ENCODE assay signal across 10 cellular contexts in genomic region chr4:20428410-20429160, GRCh38.
DNase-seq lines count a peak whose midpoint lies in the region; ATAC-seq, FAIRE-seq and TF ChIP-seq lines count a peak whose summit lies in the region.
"Had no signal": no experiment of that assay in that cellular context is flagged by ENCODE, and none has a peak within 500 bp of the region (broad histone marks: within the 10 kb centered on the region; RNA-seq: fewer than 3 reads in every experiment).

No MANE protein-coding gene starts in this region.

- no peaks in the 10 kb centered on the region for H3K79me2 ChIP-seq in endothelial cell of umbilical vein (ENCODE audit: control insufficient read depth, insufficient read depth, low read length)

- no peaks in the 10 kb centered on the region for H3K9me1 ChIP-seq in endothelial cell of umbilical vein (replicated peaks; ENCODE audit: control insufficient read depth, extremely low read depth, insufficient read depth, low read length)

- CTCF ChIA-PET in endothelial cell of umbilical vein (lab: Charles Lee): interaction anchor here (0.6 to 2.3 kb wide), 10 partner anchors 9 to 1740 kb away, joined by 3 to 17 read pairs (median 4); no protein-coding TSS in a partner anchor

- TF ChIP-seq CTCF in left ventricle myocardium inferior (IDR thresholded peaks at IDR 0.05; ENCODE audit: borderline replicate concordance): peak; percentile 31
- TF ChIP-seq CTCF in endothelial cell of umbilical vein (IDR thresholded peaks at IDR 0.05; ENCODE audit: extremely low read depth in 1 of 2, insufficient read depth in 1 of 2, low read depth in 1 of 2, low read length in 2 of 2): no peak

- dilution Hi-C loops in endothelial cell of umbilical vein (cut with MboI; ENCODE audit: extremely low pct_ligation_motif_present, low sequenced_read_pairs): no loop called here

- FAIRE-seq in endothelial cell of umbilical vein (lab: Jason Lieb, UNC) (peak; percentile 64), urothelium cell line (lab: Jason Lieb, UNC) (no peak)

- no peak overlapping the region for H3K4me3 ChIP-seq in left ventricle myocardium inferior
- no peak overlapping the region for H3K4me3 ChIP-seq in endothelial cell of umbilical vein (replicated peaks in 1 of 3; ENCODE audit: insufficient read depth in 1 of 3, low read depth in 1 of 3, low read length in 3 of 3)
- H3K4me3 ChIP-seq: transverse colon had no signal

- H3K36me3 ChIP-seq in left ventricle myocardium inferior: no peaks in the 10 kb centered on the region
- no peaks in the 10 kb centered on the region for H3K36me3 ChIP-seq in endothelial cell of umbilical vein (ENCODE audit: control insufficient read depth in 2 of 2, extremely low read depth in 1 of 2, insufficient read depth in 2 of 2, low read length in 2 of 2)
- H3K36me3 ChIP-seq: transverse colon had no signal

- no peaks in the 10 kb centered on the region for H3K9me3 ChIP-seq in left ventricle myocardium inferior (replicated peaks)
- H3K9me3 ChIP-seq in endothelial cell of umbilical vein (replicated peaks; ENCODE audit: control insufficient read depth, insufficient read depth, low read length): no peaks in the 10 kb centered on the region
- H3K9me3 ChIP-seq: transverse colon had no signal

- H3K27me3 ChIP-seq in left ventricle myocardium inferior (ENCODE audit: low read depth) (no peaks in the 10 kb centered on the region), endothelial cell of umbilical vein (ENCODE audit: control insufficient read depth in 2 of 2, insufficient read depth in 2 of 2, low read length in 2 of 2) (no peaks in the 10 kb centered on the region)
- H3K27me3 ChIP-seq: transverse colon had no signal

- TF ChIP-seq POLR2A in endothelial cell of umbilical vein (IDR thresholded peaks at IDR 0.05; ENCODE audit: low read depth, low read length): no peak

- no TSS peak for BruUV-seq in endothelial cell of umbilical vein (replicated peaks; lab: Mats Ljungman, UMichigan)

- intact Hi-C loops in left ventricle myocardium inferior (cut with micrococcal nuclease): loop anchor here (10.0 kb wide), 1 partner anchor 116 kb away; no protein-coding TSS in a partner anchor
- intact Hi-C loops in left cardiac atrium (cut with DNase I): loop anchor here in 1 of 2 donors (10.0 kb wide), 1 partner anchor 116 kb away; no protein-coding TSS in a partner anchor
- intact Hi-C loops in endothelial cell of umbilical vein (cut with micrococcal nuclease): loop anchor here (10.0 kb wide), 1 partner anchor 706 kb away; no protein-coding TSS in a partner anchor

- ATAC-seq in left cardiac atrium: no peak

- no peak overlapping the region for H2AFZ ChIP-seq in endothelial cell of umbilical vein (ENCODE audit: low read depth, low read length)

- POLR2A ChIA-PET in endothelial cell of umbilical vein (lab: Charles Lee): no interaction called here

- no peaks in the 10 kb centered on the region for H4K20me1 ChIP-seq in endothelial cell of umbilical vein (replicated peaks; ENCODE audit: control insufficient read depth, extremely low read depth, insufficient read depth, low read length)

- H3K27ac ChIP-seq in left ventricle myocardium inferior (replicated peaks) (no peak overlapping the region), endothelial cell of umbilical vein (ENCODE audit: insufficient read depth, low read depth, low read length) (peak overlapping the region; percentile 8)
- H3K27ac ChIP-seq: transverse colon had no signal

- H3K9ac ChIP-seq in endothelial cell of umbilical vein (replicated peaks; ENCODE audit: extremely low read depth, insufficient read depth, low read length): no peak overlapping the region

- DNase-seq in left ventricle myocardium inferior (no peak), left cardiac atrium (no peak), MV-4-11 (lab: John Stamatoyannopoulos, UW) (peak; percentile 13), endothelial cell of umbilical vein (ENCODE audit: low read depth, low spot score) (no peak), urothelium cell line (ENCODE audit: low spot score) (peak; percentile 2), HT-29 (ENCODE audit: low spot score) (no peak), LoVo (ENCODE audit: low spot score) (no peak)
- DNase-seq in activated CD8-positive, alpha-beta memory T cell treated with anti-CD3 and anti-CD28 coated beads, Interleukin-2, amount 50 U/mL, for 48 hours: no peak
- DNase-seq: amniotic stem cell, transverse colon had no signal

- H3K4me1 ChIP-seq in left ventricle myocardium inferior (no peaks in the 10 kb centered on the region), endothelial cell of umbilical vein (ENCODE audit: control insufficient read depth, extremely low read depth, insufficient read depth, low read length) (peaks cover 20% of the 10 kb centered on the region)

- no peak overlapping the region for H3K4me2 ChIP-seq in endothelial cell of umbilical vein (ENCODE audit: insufficient read depth, low read length)

TF ChIP-seq in endothelial cell of umbilical vein, 7 proteins besides CTCF, POLR2A, EP300 and RAD21:
- TF ChIP-seq JUN (IDR thresholded peaks at IDR 0.05; ENCODE audit: borderline replicate concordance, insufficient read depth, insufficient read length, low read depth) (no peak), POLR2AphosphoS5 (IDR thresholded peaks at IDR 0.05; ENCODE audit: insufficient read depth, low read depth, low read length) (no peak), EZH2 (IDR thresholded peaks at IDR 0.05; ENCODE audit: borderline replicate concordance, low read depth, low read length, severe bottlenecking) (no peak), GATA2 (IDR thresholded peaks at IDR 0.05; ENCODE audit: insufficient read depth, insufficient read length, low read depth, low read length) (no peak), MAX (IDR thresholded peaks at IDR 0.05; ENCODE audit: insufficient read depth, insufficient read length) (no peak), MYC (IDR thresholded peaks at IDR 0.05; ENCODE audit: low read depth, low read length) (no peak), FOS (IDR thresholded peaks at IDR 0.05; ENCODE audit: borderline replicate concordance, insufficient read depth, low read length) (no peak)

Comparison
In these comparisons a context has a peak if more than half of its experiments do, and no peak if none do; other contexts are left out.
1. DNase-seq: peak in MV-4-11 (single experiment) and urothelium cell line (single experiment); none in left ventricle myocardium inferior (single experiment), left cardiac atrium (single experiment), endothelial cell of umbilical vein (single experiment), HT-29 (single experiment), activated CD8-positive, alpha-beta memory T cell treated with anti-CD3 and anti-CD28 coated beads, Interleukin-2, amount 50 U/mL, for 48 hours (single experiment) and LoVo (single experiment).